In genomic region chr16:10605636-10606035, GRCh38 we compare ENCODE assay signal across 11 cellular contexts.
"Had no signal": no experiment of that assay in that cellular context is flagged by ENCODE, and none has a peak within 500 bp of the region (broad histone marks: within the 10 kb centered on the region; RNA-seq: fewer than 3 reads in every experiment).

No MANE protein-coding gene starts in this region.

- FAIRE-seq: H1, H54 had no signal

- H2AFZ ChIP-seq: GM23248, GM23338 had no signal

- H3K4me3 ChIP-seq: GM23248, GM23338, HAP-1 had no signal

- ATAC-seq: HCT116 had no signal

- DNase-seq: GM23248, GOT3, H7, H9, HCEC 1CT, HFFc6 had no signal

- H3K9ac ChIP-seq: GM23248 had no signal

- H3K9me3 ChIP-seq: HAP-1 had no signal

- H3K36me3 ChIP-seq: HAP-1 had no signal

- H3K4me2 ChIP-seq: GM23338 had no signal

- H3K27ac ChIP-seq: GM23248 had no signal
